ENCODE assay signal across 18 cellular contexts in the genomic region with DNA sequence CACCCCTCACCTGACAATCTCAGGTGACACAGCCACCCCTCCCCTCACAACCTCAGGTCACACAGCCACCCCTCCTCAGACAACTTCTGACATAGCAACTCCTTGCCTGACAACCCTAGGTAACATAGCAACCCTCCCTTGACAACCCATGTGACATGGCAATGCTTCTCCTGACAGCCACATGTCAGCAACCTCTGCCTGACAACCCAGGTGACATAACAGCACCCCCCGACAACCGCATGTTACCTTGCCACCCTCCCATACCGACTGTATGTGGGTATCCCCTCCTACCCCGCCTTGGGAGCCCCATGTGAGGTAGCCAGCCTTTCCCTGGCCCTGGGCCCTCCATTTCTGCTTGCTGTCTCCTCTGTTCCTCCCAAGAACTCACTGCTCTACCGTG.
"Had no signal": no experiment of that assay in that cellular context is flagged by ENCODE, and none has a peak within 500 bp of the region (broad histone marks: within the 10 kb centered on the region; RNA-seq: fewer than 3 reads in every experiment).

No MANE protein-coding gene starts in this region.

- H3K27ac ChIP-seq: coronary artery, psoas muscle, right lobe of liver, spleen, tibial nerve had no signal

- H3K9me3 ChIP-seq: psoas muscle, right lobe of liver, tibial nerve had no signal

- H3K4me1 ChIP-seq: psoas muscle, right lobe of liver, spleen, tibial nerve had no signal

- H3K27me3 ChIP-seq: right lobe of liver, tibial nerve had no signal

- ATAC-seq: left ventricle myocardium superior; psoas muscle; stimulated activated memory B cell treated with anti-CD40 and anti-IgM and Interleukin-4, amounts not matched to agents 10 μg/mL and 1 μg/mL and 100 μg/mL, for 72 hours had no signal

- FAIRE-seq: frontal cortex had no signal

- DNase-seq: effector CD4-positive, alpha-beta T cell; glutamatergic neuron; islet precursor cell; left ventricle myocardium superior; mesenchymal stem cell; naive B cell; psoas muscle; retina; right lobe of liver; spleen; stimulated activated CD4-positive, alpha-beta T cell treated with anti-CD3 and anti-CD28 coated beads, Interleukin-15, amount 100 ng/mL, for 24 hours; stimulated activated CD4-positive, alpha-beta T cell treated with anti-CD3 and anti-CD28 coated beads, Interleukin-1b, Interleukin-23, amount 100 ng/mL, for 48 hours; stimulated activated CD4-positive, alpha-beta T cell treated with anti-CD3 and anti-CD28 coated beads, Interleukin-4, amount 100 ng/mL, for 24 hours had no signal

- H3K36me3 ChIP-seq: right lobe of liver, spleen, tibial nerve had no signal

- H3K4me3 ChIP-seq: coronary artery, lung, psoas muscle, right lobe of liver, spleen, tibial nerve had no signal
